ENCODE assay signal across 1 cellular context in genomic region chr16:4327386-4327781, GRCh38.
TF ChIP-seq lines count a peak whose summit lies in the region.

No MANE protein-coding gene starts in this region.

TF ChIP-seq in GM12878, 131 proteins besides CTCF, POLR2A, EP300 and RAD21:
- no peak for TF ChIP-seq CUX1 (IDR thresholded peaks at IDR 0.05; ENCODE audit: insufficient replicate concordance, low read depth, low read length)
- TF ChIP-seq USF2 (IDR thresholded peaks at IDR 0.05; ENCODE audit: borderline replicate concordance, low read depth, low read length), result no peak
- no peak for TF ChIP-seq TARDBP (IDR thresholded peaks at IDR 0.05; ENCODE audit: borderline replicate concordance)
- TF ChIP-seq ZBTB33 (IDR thresholded peaks at IDR 0.05), result no peak
- TF ChIP-seq ZNF592 (IDR thresholded peaks at IDR 0.05), result no peak
- TF ChIP-seq ATF2 (IDR thresholded peaks at IDR 0.05; ENCODE audit: low read length), result no peak
